In the genomic region with DNA sequence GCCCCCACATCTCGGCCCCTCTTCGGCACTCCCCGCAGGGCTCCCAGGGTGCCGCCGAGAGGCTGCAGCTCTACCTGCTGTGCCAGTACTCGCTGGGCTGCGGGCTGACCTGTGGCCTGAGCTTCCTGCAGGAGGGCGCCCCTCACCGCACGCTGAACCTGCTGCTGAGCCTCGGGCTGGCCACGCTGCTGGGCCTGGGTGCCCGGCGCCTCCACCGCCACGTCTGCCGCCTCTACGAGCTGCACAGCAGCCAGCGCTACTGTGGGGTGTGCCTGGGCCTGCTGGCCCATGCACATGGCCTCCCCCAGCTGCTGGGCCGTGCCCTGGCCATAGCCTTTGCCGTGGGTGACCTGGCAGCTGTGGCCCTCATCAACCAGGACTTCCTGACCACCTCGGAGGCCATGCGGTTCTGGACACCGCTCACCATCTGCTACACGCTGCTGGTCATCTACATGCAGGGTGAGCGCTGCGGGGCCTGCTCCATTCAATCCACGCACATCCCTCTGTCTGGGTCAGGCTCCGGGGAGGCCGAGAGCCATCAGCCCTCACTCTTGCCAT, we compare ENCODE assay signal across 19 cellular contexts. TPM values are rescaled to one million over a fixed set of nuclear protein-coding genes. Genes with fewer than 3 reads are reported as not detected.
DNase-seq lines count a peak whose midpoint lies in the region; ATAC-seq and TF ChIP-seq lines count a peak whose summit lies in the region.
"Had no signal": no experiment of that assay in that cellular context is flagged by ENCODE, and none has a peak within 500 bp of the region (broad histone marks: within the 10 kb centered on the region; RNA-seq: fewer than 3 reads in every experiment).

No MANE protein-coding gene starts in this region.

- peak overlapping the region; percentile 81 for H2AK5ac ChIP-seq in neuronal stem cell (ENCODE audit: low read depth, low read length)

- peak overlapping the region; percentile 47 for H2AFZ ChIP-seq in neuronal stem cell (ENCODE audit: low read length)

- peaks cover 2% of the 10 kb centered on the region for H3K79me1 ChIP-seq in neuronal stem cell (ENCODE audit: low read depth, low read length)

- peak overlapping the region; percentile 71 for H3K14ac ChIP-seq in neuronal stem cell (ENCODE audit: low read length)

- no peak overlapping the region for H3K27ac ChIP-seq in BLaER1 treated with 17β-estradiol and CSF1 and Interleukin-3, amounts not matched to agents 10 nM and 100 nM
- H3K27ac ChIP-seq in ascending aorta = peak overlapping the region; percentile 96 to 98
- no peak overlapping the region for H3K27ac ChIP-seq in lower lobe of right lung
- H3K27ac ChIP-seq in neuronal stem cell (replicated peaks; ENCODE audit: low read length) = no peak overlapping the region
- H3K27ac ChIP-seq: SJSA1 had no signal

- H2BK12ac ChIP-seq in neuronal stem cell (ENCODE audit: low read length) = peak overlapping the region; percentile 90

- H3K36me3 ChIP-seq in BLaER1 treated with 17β-estradiol and CSF1 and Interleukin-3, amounts not matched to agents 10 nM and 100 nM = no peaks in the 10 kb centered on the region; a peak in 1 of 22 replicates
- H3K36me3 ChIP-seq in ascending aorta (peaks cover 0 to 4% of the 10 kb centered on the region in 2 donors), lower lobe of right lung (no peaks in the 10 kb centered on the region), neuronal stem cell (replicated peaks in 1 of 2; ENCODE audit: control insufficient read depth in 2 of 2, insufficient read depth in 2 of 2, low read length in 2 of 2) (no peaks in the 10 kb centered on the region)
- H3K36me3 ChIP-seq: SJSA1 had no signal

- peak overlapping the region; percentile 65 for H3K18ac ChIP-seq in neuronal stem cell (ENCODE audit: low read length)

- peak overlapping the region in 7 of 11 experiments; percentile 8 to 57 (median 31); a peak in 10 of 22 replicates for H3K4me2 ChIP-seq in BLaER1 treated with 17β-estradiol and CSF1 and Interleukin-3, amounts not matched to agents 10 nM and 100 nM
- H3K4me2 ChIP-seq in neuronal stem cell (ENCODE audit: insufficient read depth, low read length, poor library complexity, severe bottlenecking) = no peak overlapping the region

- peaks cover 0 to 17% (median 15%) of the 10 kb centered on the region in 10 experiments; a peak in 12 of 20 replicates for H3K4me1 ChIP-seq in BLaER1 treated with 17β-estradiol and CSF1 and Interleukin-3, amounts not matched to agents 10 nM and 100 nM
- H3K4me1 ChIP-seq in ascending aorta (peaks cover 15 to 49% of the 10 kb centered on the region in 2 donors), lower lobe of right lung (peaks cover 6% of the 10 kb centered on the region), neuronal stem cell (ENCODE audit: control insufficient read depth in 2 of 2, insufficient read depth in 1 of 2, low read depth in 1 of 2, low read length in 2 of 2) (peaks cover 0 to 6% of the 10 kb centered on the region in 2 donors)

- H4K91ac ChIP-seq in neuronal stem cell (ENCODE audit: low read depth, low read length, poor library complexity) = no peak overlapping the region

- H3K9ac ChIP-seq in BLaER1 treated with 17β-estradiol and CSF1 and Interleukin-3, amounts not matched to agents 10 nM and 100 nM = no peak overlapping the region; a peak in 1 of 22 replicates
- peak overlapping the region; percentile 44 for H3K9ac ChIP-seq in neuronal stem cell (ENCODE audit: low read depth, low read length, poor library complexity)

- H3K27me3 ChIP-seq in BLaER1 treated with 17β-estradiol and CSF1 and Interleukin-3, amounts not matched to agents 10 nM and 100 nM = no peaks in the 10 kb centered on the region
- H3K27me3 ChIP-seq in ascending aorta (no peaks in the 10 kb centered on the region), lower lobe of right lung (ENCODE audit: low read depth) (no peaks in the 10 kb centered on the region), neuronal stem cell (ENCODE audit: control insufficient read depth in 3 of 3, insufficient read depth in 3 of 3, low read depth in 1 of 3, low read length in 3 of 3) (peaks cover 0 to 12% (median 0%) of the 10 kb centered on the region in 3 experiments)
- H3K27me3 ChIP-seq: SJSA1 had no signal

- no peaks in the 10 kb centered on the region for H3K9me3 ChIP-seq in BLaER1 treated with 17β-estradiol and CSF1 and Interleukin-3, amounts not matched to agents 10 nM and 100 nM (replicated peaks in 1 of 11)
- H3K9me3 ChIP-seq in ascending aorta (no peaks in the 10 kb centered on the region), lower lobe of right lung (no peaks in the 10 kb centered on the region), neuronal stem cell (replicated peaks in 1 of 2; ENCODE audit: control insufficient read depth in 2 of 2, insufficient read depth in 1 of 2, low read depth in 1 of 2, low read length in 2 of 2) (no peaks in the 10 kb centered on the region)
- H3K9me3 ChIP-seq: SJSA1 had no signal

- peak overlapping the region; percentile 83 for H3K23ac ChIP-seq in neuronal stem cell (ENCODE audit: low read depth, low read length, poor library complexity)

- H2BK5ac ChIP-seq in neuronal stem cell (ENCODE audit: low read length) = peak overlapping the region; percentile 22

- intact Hi-C loops in ascending aorta (cut with DNase I) (no loop called here), lower lobe of right lung (cut with DNase I) (no loop called here)

- ATAC-seq in lower lobe of right lung (no peak), HG02884 (IDR thresholded peaks at IDR 0.05; ENCODE audit: unreplicated experiment) (no peak)
- ATAC-seq: HCT116, Panc1 had no signal

- H3K4ac ChIP-seq in neuronal stem cell (ENCODE audit: low read length) = peak overlapping the region; percentile 84

- no peak overlapping the region for H2BK120ac ChIP-seq in neuronal stem cell (ENCODE audit: low read depth, low read length)

- H3K4me3 ChIP-seq in BLaER1 treated with 17β-estradiol and CSF1 and Interleukin-3, amounts not matched to agents 10 nM and 100 nM = no peak overlapping the region
- H3K4me3 ChIP-seq in ascending aorta = no peak overlapping the region
- no peak overlapping the region for H3K4me3 ChIP-seq in lower lobe of right lung
- no peak overlapping the region for H3K4me3 ChIP-seq in neuronal stem cell (ENCODE audit: low read length in 2 of 2)
- H3K4me3 ChIP-seq: SJSA1 had no signal

- WGBS in neuronal stem cell (ENCODE audit: extremely low coverage in 2 of 2, insufficient read length in 2 of 2, insufficient replicate concordance in 1 of 2), 2 donors = no CpG with 5 or more reads among the region's 30 CpGs

- no peak overlapping the region for H4K8ac ChIP-seq in neuronal stem cell (ENCODE audit: low read depth, low read length)

- no peak for TF ChIP-seq CTCF in ascending aorta (IDR thresholded peaks at IDR 0.05)
- TF ChIP-seq CTCF in lower lobe of right lung (IDR thresholded peaks at IDR 0.05) = no peak

- peak overlapping the region; percentile 64 for H2BK15ac ChIP-seq in neuronal stem cell (ENCODE audit: low read length)

- DNase-seq in ascending aorta (ENCODE audit: low spot score in 2 of 2) = no peak
- DNase-seq in lower lobe of right lung = peak; percentile 47
- DNase-seq in neuronal stem cell (ENCODE audit: low spot score) = no peak
- no peak for DNase-seq in activated T-cell treated with anti-CD3 and anti-CD28 coated beads, Interleukin-2, amount 50 U/mL, for 1 hour
- DNase-seq in HUDEP-2 (lab: John Stamatoyannopoulos, UW; ENCODE audit: unreplicated experiment in 76 of 76) = no peak
- DNase-seq: DMS53, GF-D8, GOT3, KG1, NCI-H1105, NCI-H146, NCI-H2029, NCI-H524 treated with DMSO at 0.1 percent for 48 hours, NCI-H82 had no signal

- peaks cover 0 to 25% (median 0%) of the 10 kb centered on the region in 11 experiments; a peak in 7 of 22 replicates for H4K20me1 ChIP-seq in BLaER1 treated with 17β-estradiol and CSF1 and Interleukin-3, amounts not matched to agents 10 nM and 100 nM

RNA-seq across cellular contexts. Expression of a gene that starts 1.9 kb away (rescaled TPM):
- total RNA-seq in ascending aorta (not detected), lower lobe of right lung (not detected)
- polyA plus RNA-seq in neuronal stem cell (2013, experiment 1 of 2) = not detected
- polyA plus RNA-seq in neuronal stem cell (2013, experiment 2 of 2) = not detected
- total RNA-seq: SJSA1 had no signal

RNA-seq across cellular contexts. Expression of a gene that starts 8.1 kb away (rescaled TPM):
- total RNA-seq in ascending aorta = 5.7 TPM
- total RNA-seq in lower lobe of right lung = 3.5 TPM
- 0.33 TPM for polyA plus RNA-seq in neuronal stem cell (2013, experiment 1 of 2)
- polyA plus RNA-seq in neuronal stem cell (2013, experiment 2 of 2) = 0.32 TPM

RNA-seq across cellular contexts. Expression of a gene that starts 14.4 kb away (rescaled TPM):
- total RNA-seq in ascending aorta (641 TPM), lower lobe of right lung (20.1 TPM)
- 11.5 TPM for polyA plus RNA-seq in neuronal stem cell (2013, experiment 1 of 2)
- polyA plus RNA-seq in neuronal stem cell (2013, experiment 2 of 2) = 11.4 TPM

Comparison
In these comparisons a context has a peak if more than half of its experiments do, and no peak if none do; other contexts are left out.
1. H3K27ac ChIP-seq: peak in ascending aorta (2 of 2); none in BLaER1 treated with 17β-estradiol and CSF1 and Interleukin-3, amounts not matched to agents 10 nM and 100 nM (0 of 11), lower lobe of right lung (single experiment) and neuronal stem cell (single experiment).
2. RNA of a gene that starts 14.4 kb away (total RNA-seq): 641 TPM in ascending aorta (single experiment); 20.1 TPM in lower lobe of right lung (single experiment); every median in the first group is over 10 times any median in the second.